In the genomic region with DNA sequence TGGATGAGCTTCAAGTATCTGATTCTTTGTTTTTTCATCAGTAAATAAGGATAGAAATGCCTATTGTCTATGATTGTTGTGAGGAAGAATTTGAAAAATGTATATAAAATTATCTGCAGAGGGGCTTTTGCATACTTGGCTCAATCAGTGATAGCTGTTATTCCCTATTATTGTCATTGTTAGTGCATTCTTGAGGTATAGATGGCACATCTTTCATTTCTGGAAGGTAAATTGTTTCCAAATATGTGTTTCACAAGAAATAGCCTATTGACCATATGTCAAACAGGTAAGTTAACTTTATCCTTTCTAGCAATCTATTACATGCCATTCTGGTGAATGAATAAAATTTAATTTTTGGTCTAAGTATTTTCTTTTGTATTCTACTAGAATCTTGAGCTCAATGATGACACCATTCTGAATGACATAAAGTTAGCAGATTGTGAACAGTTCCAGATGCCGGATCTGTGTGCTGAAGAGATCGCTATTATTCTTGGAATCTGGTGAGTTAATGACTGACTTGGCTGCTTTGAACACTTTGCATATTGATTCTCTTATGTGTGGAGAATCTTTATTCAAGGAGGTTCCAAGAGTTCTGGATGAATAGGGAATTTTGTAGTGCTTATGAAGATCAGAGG, we compare ENCODE assay signal across 24 cellular contexts.
"Had no signal": no experiment of that assay in that cellular context is flagged by ENCODE, and none has a peak within 500 bp of the region (broad histone marks: within the 10 kb centered on the region; RNA-seq: fewer than 3 reads in every experiment).

No MANE protein-coding gene starts in this region.

- H3K4me1 Mint-ChIP-seq: activated T-helper 17 cell treated with anti-CD3 and anti-CD28 coated beads, Interleukin-2, amount 50 U/mL, for 72 hours; memory B cell; nephron had no signal

- H3K4me3 Mint-ChIP-seq: activated T-helper 17 cell treated with anti-CD3 and anti-CD28 coated beads, Interleukin-2, amount 50 U/mL, for 72 hours; memory B cell; nephron had no signal

- H3K27ac Mint-ChIP-seq: activated naive CD4-positive, alpha-beta T cell treated with anti-CD3 and anti-CD28 coated beads, Interleukin-2, amount 50 U/mL, for 72 hours; activated T-helper 17 cell treated with anti-CD3 and anti-CD28 coated beads, Interleukin-2, amount 50 U/mL, for 72 hours; memory B cell; nephron had no signal

- H3K27me3 Mint-ChIP-seq: activated T-helper 17 cell treated with anti-CD3 and anti-CD28 coated beads, Interleukin-2, amount 50 U/mL, for 72 hours; memory B cell had no signal

- H3K4me1 ChIP-seq: heart right ventricle, prostate gland, right atrium auricular region, thyroid gland had no signal

- H3K36me3 ChIP-seq: brain microvascular endothelial cell, neutrophil, ovary, prostate gland, thyroid gland had no signal

- H3K9me3 Mint-ChIP-seq: activated naive CD4-positive, alpha-beta T cell treated with anti-CD3 and anti-CD28 coated beads, Interleukin-2, amount 50 U/mL, for 72 hours; activated T-helper 17 cell treated with anti-CD3 and anti-CD28 coated beads, Interleukin-2, amount 50 U/mL, for 72 hours; memory B cell; nephron had no signal

- H3K9me3 ChIP-seq: heart right ventricle, neutrophil, ovary, prostate gland, right atrium auricular region, thyroid gland had no signal

- H3K36me3 Mint-ChIP-seq: activated naive CD4-positive, alpha-beta T cell treated with anti-CD3 and anti-CD28 coated beads, Interleukin-2, amount 50 U/mL, for 72 hours had no signal

- DNase-seq: activated CD4-positive, alpha-beta T cell treated with anti-CD3 and anti-CD28 coated beads for 1 hour; activated T-cell treated with anti-CD3 and anti-CD28 coated beads, Interleukin-2, amount 50 U/mL, for 1 hour; aorta; brain microvascular endothelial cell; caudate nucleus; dermis blood vessel endothelial cell; effector CD8-positive, alpha-beta T cell; heart right ventricle; islet precursor cell; left colon; ovary; stimulated activated CD4-positive, alpha-beta T cell treated with anti-CD3 and anti-CD28 coated beads, Interleukin-4, amount 100 ng/mL, for 24 hours; stimulated activated naive CD4-positive, alpha-beta T cell treated with Interleukin-2 at 50 U/mL for 16 hours; substantia nigra; T-helper 9 cell; thyroid gland had no signal

- ATAC-seq: activated naive CD4-positive, alpha-beta T cell treated with anti-CD3 and anti-CD28 coated beads, Interleukin-2, amount 50 U/mL, for 72 hours; activated T-helper 17 cell treated with anti-CD3 and anti-CD28 coated beads, Interleukin-2, amount 50 U/mL, for 72 hours; esophagus mucosa; heart right ventricle; left colon had no signal

- H3K4me3 ChIP-seq: heart right ventricle, ovary, prostate gland, right atrium auricular region, thyroid gland had no signal

- H3K27ac ChIP-seq: brain microvascular endothelial cell, heart right ventricle, neutrophil, ovary, prostate gland, right atrium auricular region, thyroid gland had no signal

- H3K27me3 ChIP-seq: brain microvascular endothelial cell, heart right ventricle, neutrophil, ovary, right atrium auricular region, thyroid gland had no signal
